Comparison of ENCODE assay signal across 9 cellular contexts in the genomic region with DNA sequence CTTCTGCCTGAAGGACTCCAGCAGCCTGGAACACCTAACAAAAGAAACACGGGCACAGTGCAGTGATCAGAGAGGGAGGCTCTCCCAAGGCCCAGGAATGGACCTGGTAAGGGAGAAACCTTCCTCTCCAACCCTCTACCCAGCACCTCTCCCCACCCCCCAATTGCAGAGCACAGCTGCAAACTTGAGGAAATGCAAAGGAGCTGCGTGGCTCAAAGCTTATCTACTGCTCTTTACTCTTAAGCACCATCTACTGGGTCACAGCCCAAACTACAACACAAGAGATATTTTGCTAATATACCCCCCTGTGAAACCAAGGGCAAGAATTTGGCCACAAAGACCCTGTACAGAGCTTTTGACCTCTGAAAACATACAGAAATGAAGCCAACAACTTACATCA.
DNase-seq lines count a peak whose midpoint lies in the region; ATAC-seq and TF ChIP-seq lines count a peak whose summit lies in the region.
"Had no signal": no experiment of that assay in that cellular context is flagged by ENCODE, and none has a peak within 500 bp of the region (broad histone marks: within the 10 kb centered on the region; RNA-seq: fewer than 3 reads in every experiment).

No MANE protein-coding gene starts in this region.

- ATAC-seq in GM23338, result peak; percentile 95

- no peaks in the 10 kb centered on the region for H3F3A ChIP-seq in GM23338 (replicated peaks; ENCODE audit: low read depth)

- H3K9me3 ChIP-seq in iPS DF 6.9 (ENCODE audit: control insufficient read depth, insufficient read depth, low read length) (no peaks in the 10 kb centered on the region), osteoblast (ENCODE audit: low read depth, low read length) (no peaks in the 10 kb centered on the region)

- no peaks in the 10 kb centered on the region for H3K4me1 ChIP-seq in GM23338 (ENCODE audit: insufficient read depth)
- H3K4me1 ChIP-seq in iPS DF 6.9 (ENCODE audit: control insufficient read depth, insufficient read depth, low read length), result 0 out of 2 replicates have a peak, but pooled peaks cover 2% of the 10 kb centered on the region
- H3K4me1 ChIP-seq in osteoblast (ENCODE audit: insufficient read depth, low read length), result no peaks in the 10 kb centered on the region

- peaks cover 4% of the 10 kb centered on the region; the same call in 1 of the 2 replicates for H3K9me2 ChIP-seq in GM23338 (ENCODE audit: insufficient read depth)

- H3K27me3 ChIP-seq in GM23338 (ENCODE audit: insufficient read depth) (no peaks in the 10 kb centered on the region), iPS DF 6.9 (ENCODE audit: control insufficient read depth, insufficient read depth, low read length) (no peaks in the 10 kb centered on the region), osteoblast (ENCODE audit: insufficient read depth, low read length) (no peaks in the 10 kb centered on the region)

- whole genome bisulfite sequencing in iPS DF 6.9 (ENCODE audit: insufficient coverage, insufficient read length), result no CpG with 5 or more reads among the region's 2 CpGs

- peaks cover 6% of the 10 kb centered on the region; the same call in 1 of the 3 replicates for H3K4me1 Mint-ChIP-seq in GM23338

- H3K36me3 ChIP-seq in GM23338 (ENCODE audit: insufficient read depth) (no peaks in the 10 kb centered on the region), iPS DF 6.9 (ENCODE audit: control insufficient read depth, insufficient read depth, low read length) (no peaks in the 10 kb centered on the region), osteoblast (ENCODE audit: insufficient read depth, low read length) (no peaks in the 10 kb centered on the region)

- no peak for TF ChIP-seq POLR2A in NB4 (IDR thresholded peaks at IDR 0.05; ENCODE audit: extremely low read depth, insufficient read length)

- H3K36me3 Mint-ChIP-seq in GM23338 (ENCODE audit: low read depth), result no peaks in the 10 kb centered on the region; the same call in 2 of the 3 replicates

- H3K79me2 ChIP-seq in GM23338 (replicated peaks; ENCODE audit: insufficient read depth) (no peaks in the 10 kb centered on the region), osteoblast (ENCODE audit: insufficient read depth, low read length) (no peaks in the 10 kb centered on the region)

- TF ChIP-seq CTCF in GM12875 (IDR thresholded peaks at IDR 0.05; ENCODE audit: borderline replicate concordance, insufficient read depth, low read depth, low read length) (peak; percentile 53; the same call in 1 of the 2 replicates), GM23338 (conservative IDR thresholded peaks at IDR 0.05; ENCODE audit: low read depth in 2 of 2) (peak; percentile 65 to 75), NB4 (IDR thresholded peaks at IDR 0.05; ENCODE audit: low read depth, low read length) (peak; percentile 36), osteoblast (IDR thresholded peaks at IDR 0.05; ENCODE audit: extremely low read depth, low read depth, low read length) (no peak), coronary artery (IDR thresholded peaks at IDR 0.05) (no peak)

- H3K4me3 Mint-ChIP-seq in GM23338, result no peak overlapping the region

- H3K4me2 ChIP-seq in GM23338, result no peak overlapping the region
- no peak overlapping the region for H3K4me2 ChIP-seq in osteoblast (ENCODE audit: insufficient read depth, low read length)

- H4K20me1 ChIP-seq in GM23338 (replicated peaks; ENCODE audit: insufficient read depth), result no peaks in the 10 kb centered on the region
- no peaks in the 10 kb centered on the region for H4K20me1 ChIP-seq in osteoblast (ENCODE audit: insufficient read depth, low read length)

- H3K27ac Mint-ChIP-seq in GM23338, result no peak overlapping the region

- H2AFZ ChIP-seq in GM23338 (peak overlapping the region; percentile 93), osteoblast (ENCODE audit: low read length) (no peak overlapping the region)

- H3K4me3 ChIP-seq in GM12875 (ENCODE audit: low read depth, low read length), result no peak overlapping the region
- H3K4me3 ChIP-seq in GM23338, result no peak overlapping the region
- no peak overlapping the region for H3K4me3 ChIP-seq in NB4 (ENCODE audit: low read depth, low read length)
- H3K4me3 ChIP-seq in iPS DF 6.9 (ENCODE audit: low read length), result no peak overlapping the region
- H3K4me3 ChIP-seq in osteoblast (ENCODE audit: insufficient read depth, low read length), result no peak overlapping the region
- no peak overlapping the region for H3K4me3 ChIP-seq in coronary artery

- H3K27me3 Mint-ChIP-seq in GM23338 (ENCODE audit: insufficient read depth, low read depth, poor library complexity), result no peaks in the 10 kb centered on the region

- DNase-seq in GM23338 (ENCODE audit: low spot score) (peak; percentile 84), NB4 (ENCODE audit: low read depth) (peak; percentile 40), iPS DF 6.9 (ENCODE audit: low read depth, low spot score) (peak; percentile 31), NK-92 (lab: John Stamatoyannopoulos, UW; ENCODE audit: unreplicated experiment) (no peak), osteoblast (ENCODE audit: insufficient read length, low spot score, missing footprints) (no peak), coronary artery (ENCODE audit: low spot score) (no peak), nucleus accumbens (lab: John Stamatoyannopoulos, UW) (no peak)
- DNase-seq: retina had no signal

- peaks cover 3% of the 10 kb centered on the region; the same call in 1 of the 3 replicates for H3K9me3 Mint-ChIP-seq in GM23338

- no peak overlapping the region for H3K27ac ChIP-seq in GM23338 (ENCODE audit: low read depth)
- H3K27ac ChIP-seq in iPS DF 6.9 (ENCODE audit: low read length), result no peak overlapping the region
- H3K27ac ChIP-seq in osteoblast (ENCODE audit: low read depth, low read length), result no peak overlapping the region
- no peak overlapping the region for H3K27ac ChIP-seq in coronary artery

TF ChIP-seq in GM23338, 12 proteins besides CTCF, POLR2A, EP300 and RAD21:
- TF ChIP-seq STAT1 (IDR thresholded peaks at IDR 0.05; ENCODE audit: unreplicated experiment) (no peak), POLR2AphosphoS5 (IDR thresholded peaks at IDR 0.05; ENCODE audit: low read depth) (no peak), EZH2phosphoT487 (IDR thresholded peaks at IDR 0.05; ENCODE audit: unreplicated experiment) (no peak), ZNF331 (CRISPR knock-in tag; IDR thresholded peaks at IDR 0.05; ENCODE audit: low read depth) (peak; percentile 60)
- TF ChIP-seq, protein P1, sequence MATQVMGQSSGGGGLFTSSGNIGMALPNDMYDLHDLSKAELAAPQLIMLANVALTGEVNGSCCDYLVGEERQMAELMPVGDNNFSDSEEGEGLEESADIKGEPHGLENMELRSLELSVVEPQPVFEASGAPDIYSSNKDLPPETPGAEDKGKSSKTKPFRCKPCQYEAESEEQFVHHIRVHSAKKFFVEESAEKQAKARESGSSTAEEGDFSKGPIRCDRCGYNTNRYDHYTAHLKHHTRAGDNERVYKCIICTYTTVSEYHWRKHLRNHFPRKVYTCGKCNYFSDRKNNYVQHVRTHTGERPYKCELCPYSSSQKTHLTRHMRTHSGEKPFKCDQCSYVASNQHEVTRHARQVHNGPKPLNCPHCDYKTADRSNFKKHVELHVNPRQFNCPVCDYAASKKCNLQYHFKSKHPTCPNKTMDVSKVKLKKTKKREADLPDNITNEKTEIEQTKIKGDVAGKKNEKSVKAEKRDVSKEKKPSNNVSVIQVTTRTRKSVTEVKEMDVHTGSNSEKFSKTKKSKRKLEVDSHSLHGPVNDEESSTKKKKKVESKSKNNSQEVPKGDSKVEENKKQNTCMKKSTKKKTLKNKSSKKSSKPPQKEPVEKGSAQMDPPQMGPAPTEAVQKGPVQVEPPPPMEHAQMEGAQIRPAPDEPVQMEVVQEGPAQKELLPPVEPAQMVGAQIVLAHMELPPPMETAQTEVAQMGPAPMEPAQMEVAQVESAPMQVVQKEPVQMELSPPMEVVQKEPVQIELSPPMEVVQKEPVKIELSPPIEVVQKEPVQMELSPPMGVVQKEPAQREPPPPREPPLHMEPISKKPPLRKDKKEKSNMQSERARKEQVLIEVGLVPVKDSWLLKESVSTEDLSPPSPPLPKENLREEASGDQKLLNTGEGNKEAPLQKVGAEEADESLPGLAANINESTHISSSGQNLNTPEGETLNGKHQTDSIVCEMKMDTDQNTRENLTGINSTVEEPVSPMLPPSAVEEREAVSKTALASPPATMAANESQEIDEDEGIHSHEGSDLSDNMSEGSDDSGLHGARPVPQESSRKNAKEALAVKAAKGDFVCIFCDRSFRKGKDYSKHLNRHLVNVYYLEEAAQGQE (IDR thresholded peaks at IDR 0.05; ENCODE audit: unreplicated experiment), result no peak

Comparison
In these comparisons a context has a peak if more than half of its experiments do, and no peak if none do; other contexts are left out.
1. CTCF ChIP-seq: peak in GM12875 (single experiment), GM23338 (2 of 2) and NB4 (single experiment); none in osteoblast (single experiment) and coronary artery (single experiment).
2. DNase-seq: peak in GM23338 (single experiment), NB4 (single experiment) and iPS DF 6.9 (single experiment); none in NK-92 (single experiment), osteoblast (single experiment), coronary artery (single experiment) and nucleus accumbens (0 of 56).